In the genomic region with DNA sequence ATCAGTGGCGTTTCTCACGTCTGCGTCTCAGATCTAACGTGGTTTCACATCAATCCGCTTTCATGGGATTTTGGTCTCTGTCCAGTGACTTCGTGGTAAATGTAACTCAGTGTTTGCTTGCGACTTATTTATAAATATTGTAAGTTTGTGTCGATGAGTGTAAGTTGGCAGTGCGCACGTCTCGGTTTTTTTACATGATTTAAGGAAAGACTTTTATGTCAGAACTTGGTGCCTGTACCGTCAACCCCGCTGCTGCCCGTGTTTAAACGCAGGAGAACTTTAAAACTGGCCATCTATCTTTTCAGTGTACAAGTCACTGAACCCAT, we compare ENCODE assay signal across 15 cellular contexts. TPM values are rescaled to one million over a fixed set of nuclear protein-coding genes. Genes with fewer than 3 reads are reported as not detected.
DNase-seq lines count a peak whose midpoint lies in the region; FAIRE-seq and TF ChIP-seq lines count a peak whose summit lies in the region.
"Had no signal": no experiment of that assay in that cellular context is flagged by ENCODE, and none has a peak within 500 bp of the region (broad histone marks: within the 10 kb centered on the region; RNA-seq: fewer than 3 reads in every experiment).

No MANE protein-coding gene starts in this region.

- H3K9me3 Mint-ChIP-seq in T-helper 1 cell treated with Interleukin-12 subunit alpha and Interleukin-12 subunit beta and Interleukin-4 antibody, amounts not matched to agents 30 μg/mL and 1 μg/mL, for 36 hours, result no peaks in the 10 kb centered on the region
- peaks cover 2% of the 10 kb centered on the region for H3K9me3 Mint-ChIP-seq in astrocyte (ENCODE audit: unreplicated experiment)
- H3K9me3 Mint-ChIP-seq in neural crest cell, result peaks cover 2% of the 10 kb centered on the region

- H3K4me2 ChIP-seq in Karpas-422 (ENCODE audit: low read depth, low read length, poor library complexity, severe bottlenecking), result peak overlapping the region; percentile 29
- H3K4me2 ChIP-seq in astrocyte (ENCODE audit: low read length), result peak overlapping the region; percentile 77

- no peak for TF ChIP-seq POLR2A in transverse colon (IDR thresholded peaks at IDR 0.05)

- no peaks in the 10 kb centered on the region for H3K9me3 ChIP-seq in Karpas-422 (ENCODE audit: low read length)
- H3K9me3 ChIP-seq in astrocyte (ENCODE audit: insufficient read depth, low read depth, low read length), result peaks cover 9% of the 10 kb centered on the region
- no peaks in the 10 kb centered on the region for H3K9me3 ChIP-seq in transverse colon
- H3K9me3 ChIP-seq: tibial artery had no signal

- H3K4me3 ChIP-seq in Karpas-422 (ENCODE audit: low read length) (no peak overlapping the region), astrocyte (ENCODE audit: insufficient read depth, low read depth, low read length) (no peak overlapping the region), transverse colon (no peak overlapping the region)

- TF ChIP-seq CTCF in astrocyte (IDR thresholded peaks at IDR 0.05; ENCODE audit: insufficient read depth, low read depth, low read length) (no peak), neural crest cell (conservative IDR thresholded peaks at IDR 0.05) (no peak), transverse colon (IDR thresholded peaks at IDR 0.05) (no peak)

- 95 to 97% methylated on average over 14 to 15 of the region's 15 CpGs for WGBS in transverse colon (ENCODE audit: low coverage in 1 of 2), 2 donors

- peak overlapping the region; percentile 89 for H3K27ac Mint-ChIP-seq in T-helper 1 cell treated with Interleukin-12 subunit alpha and Interleukin-12 subunit beta and Interleukin-4 antibody, amounts not matched to agents 30 μg/mL and 1 μg/mL, for 36 hours
- H3K27ac Mint-ChIP-seq in astrocyte (ENCODE audit: unreplicated experiment) (no peak overlapping the region), neural crest cell (ENCODE audit: unreplicated experiment) (no peak overlapping the region)

- H3K36me3 ChIP-seq in Karpas-422 (ENCODE audit: insufficient read depth, low read length), result peaks cover 4% of the 10 kb centered on the region; the same call in 1 of the 2 replicates
- H3K36me3 ChIP-seq in astrocyte (ENCODE audit: insufficient read depth, low read length), result no peaks in the 10 kb centered on the region
- H3K36me3 ChIP-seq in transverse colon, result no peaks in the 10 kb centered on the region

- H3K4me1 ChIP-seq in Karpas-422 (ENCODE audit: low read length) (peaks cover 21% of the 10 kb centered on the region), astrocyte (ENCODE audit: insufficient read depth, low read length) (peaks cover 14% of the 10 kb centered on the region), transverse colon (peaks cover 24 to 52% (median 47%) of the 10 kb centered on the region in 4 donors)

- no peak for TF ChIP-seq EP300 in transverse colon (IDR thresholded peaks at IDR 0.05; ENCODE audit: low read depth)

- no peak overlapping the region for H3K27ac ChIP-seq in Karpas-422 (ENCODE audit: low read length)
- no peak overlapping the region for H3K27ac ChIP-seq in astrocyte (ENCODE audit: low read depth, low read length)
- no peak overlapping the region for H3K27ac ChIP-seq in transverse colon
- H3K27ac ChIP-seq: tibial artery had no signal

- no peak overlapping the region for H3K9ac ChIP-seq in Karpas-422 (ENCODE audit: low read length)
- H3K9ac ChIP-seq in astrocyte (ENCODE audit: low read length), result no peak overlapping the region

- in situ Hi-C loops in transverse colon (cut with MboI; ENCODE audit: low pct_ligation_motif_present in 1 of 4, low pct_unique_long_range_greater_than_20kb in 1 of 4, low sequenced_read_pairs in 3 of 4), result no loop called here

- FAIRE-seq in astrocyte (lab: Jason Lieb, UNC), result no peak
- FAIRE-seq: islet of Langerhans had no signal

- peaks cover 21% of the 10 kb centered on the region for H3K4me1 Mint-ChIP-seq in T-helper 1 cell treated with Interleukin-12 subunit alpha and Interleukin-12 subunit beta and Interleukin-4 antibody, amounts not matched to agents 30 μg/mL and 1 μg/mL, for 36 hours (ENCODE audit: low read depth)
- peaks cover 13% of the 10 kb centered on the region for H3K4me1 Mint-ChIP-seq in astrocyte (ENCODE audit: low read depth, unreplicated experiment)
- H3K4me1 Mint-ChIP-seq in neural crest cell, result peaks cover 30% of the 10 kb centered on the region

- H3K4me3 Mint-ChIP-seq in T-helper 1 cell treated with Interleukin-12 subunit alpha and Interleukin-12 subunit beta and Interleukin-4 antibody, amounts not matched to agents 30 μg/mL and 1 μg/mL, for 36 hours, result peak overlapping the region; percentile 86
- H3K4me3 Mint-ChIP-seq in astrocyte (ENCODE audit: unreplicated experiment) (peak overlapping the region; percentile 69), neural crest cell (peak overlapping the region; percentile 82)

- intact Hi-C loops in transverse colon (cut with DNase I; ENCODE audit: low total_unique reads), result no loop called here

- H4K20me1 ChIP-seq in Karpas-422 (ENCODE audit: insufficient read depth, low read depth, low read length), result peaks cover 26% of the 10 kb centered on the region; the same call in 1 of the 2 replicates
- peaks cover 40% of the 10 kb centered on the region for H4K20me1 ChIP-seq in astrocyte (ENCODE audit: insufficient read depth, low read length)

- peaks cover 24% of the 10 kb centered on the region for H3K36me3 Mint-ChIP-seq in T-helper 1 cell treated with Interleukin-12 subunit alpha and Interleukin-12 subunit beta and Interleukin-4 antibody, amounts not matched to agents 30 μg/mL and 1 μg/mL, for 36 hours (ENCODE audit: low read depth)
- H3K36me3 Mint-ChIP-seq in astrocyte (ENCODE audit: low read depth, unreplicated experiment) (peaks cover 8% of the 10 kb centered on the region), neural crest cell (ENCODE audit: low read depth) (peaks cover 16% of the 10 kb centered on the region)

- no peaks in the 10 kb centered on the region for H3K27me3 Mint-ChIP-seq in T-helper 1 cell treated with Interleukin-12 subunit alpha and Interleukin-12 subunit beta and Interleukin-4 antibody, amounts not matched to agents 30 μg/mL and 1 μg/mL, for 36 hours (ENCODE audit: low read depth)
- no peaks in the 10 kb centered on the region for H3K27me3 Mint-ChIP-seq in astrocyte (ENCODE audit: low read depth, unreplicated experiment)
- no peaks in the 10 kb centered on the region for H3K27me3 Mint-ChIP-seq in neural crest cell (ENCODE audit: low read depth)

- H3K27me3 ChIP-seq in Karpas-422 (ENCODE audit: low read length), result no peaks in the 10 kb centered on the region
- no peaks in the 10 kb centered on the region for H3K27me3 ChIP-seq in astrocyte (ENCODE audit: insufficient read depth, low read length)
- peaks cover 24% of the 10 kb centered on the region for H3K27me3 ChIP-seq in transverse colon

- H3K79me2 ChIP-seq in Karpas-422 (ENCODE audit: low read length) (peaks cover 39% of the 10 kb centered on the region), astrocyte (ENCODE audit: insufficient read depth, low read length) (peaks cover 58% of the 10 kb centered on the region)

- no peaks in the 10 kb centered on the region for H3K9me2 ChIP-seq in Karpas-422 (replicated peaks; ENCODE audit: insufficient read depth, low read length)

- no peak overlapping the region for H2AFZ ChIP-seq in Karpas-422 (ENCODE audit: low read length)
- H2AFZ ChIP-seq in astrocyte (ENCODE audit: low read depth, low read length), result no peak overlapping the region

- no peak for DNase-seq in T-helper 1 cell
- no peak for DNase-seq in Karpas-422
- no peak for DNase-seq in astrocyte (ENCODE audit: low read depth)
- no peak for DNase-seq in neural crest cell (ENCODE audit: low read depth, low spot score)
- no peak for DNase-seq in transverse colon
- DNase-seq in kidney glomerular epithelial cell (lab: John Stamatoyannopoulos, UW), result no peak
- no peak for DNase-seq in ecto neural progenitor cell (ENCODE audit: low spot score)
- DNase-seq: 8988T, NCI-H1092 treated with DMSO at 0.1 percent for 48 hours, NCI-H226, tibial artery had no signal

RNA-seq across cellular contexts. Expression of a gene that starts 1.5 kb away (rescaled TPM):
- total RNA-seq in Karpas-422 (2014; rRNA removed; shearing (Covaris generic); ENCODE audit: low replicate concordance), result 8.6 and 17.7 TPM in 2 replicates
- 22.4 and 27.5 TPM in 2 replicates for total RNA-seq in astrocyte
- total RNA-seq in neural crest cell, result 39.8 and 41.1 TPM in 2 replicates
- total RNA-seq in transverse colon, result 10 to 100 TPM in 3 of 4 donors, 1 to 10 TPM in 1; 8.5 to 24.9 (median 12.2) TPM

RNA-seq across cellular contexts. Expression of a gene that starts 1.7 kb away (rescaled TPM):
- 25.6 and 42.0 TPM in 2 replicates for total RNA-seq in Karpas-422 (2014; rRNA removed; shearing (Covaris generic); ENCODE audit: low replicate concordance)
- total RNA-seq in astrocyte (175 and 180 TPM in 2 replicates), neural crest cell (76.1 and 93.8 TPM in 2 replicates), transverse colon (100 to 1,000 TPM; 153 to 267 (median 226) TPM)

RNA-seq across cellular contexts. Expression of a gene that starts 13.0 kb away (rescaled TPM):
- 2.2 and 2.5 TPM in 2 replicates for total RNA-seq in Karpas-422 (2014; rRNA removed; shearing (Covaris generic); ENCODE audit: low replicate concordance)
- total RNA-seq in astrocyte (3.9 and 4.7 TPM in 2 replicates), neural crest cell (0.66 and 0.79 TPM in 2 replicates), transverse colon (10 to 100 TPM in 3 of 4 donors, not detected in 1; 11.9 to 52.8 (median 15.7) TPM)
- total RNA-seq: RPMI7951 had no signal

RNA-seq across cellular contexts. Expression of a gene that starts 19.6 kb away (rescaled TPM):
- total RNA-seq in Karpas-422 (2014; rRNA removed; shearing (Covaris generic); ENCODE audit: low replicate concordance), result not detected in 2 replicates
- total RNA-seq in astrocyte (0.34 and 0.41 TPM in 2 replicates), neural crest cell (0.19 and 0.20 TPM in 2 replicates), transverse colon (1 to 10 TPM in 1 of 4 donors, under 1 TPM in 1, not detected in 2; 0.55 to 4.8 TPM)
- total RNA-seq: RPMI7951 had no signal

RNA-seq across cellular contexts. Expression of a gene that starts 27.1 kb away (rescaled TPM):
- total RNA-seq in Karpas-422 (2014; rRNA removed; shearing (Covaris generic); ENCODE audit: low replicate concordance), result 0.30 and 0.90 TPM in 2 replicates
- total RNA-seq in astrocyte, result 0.65 and 0.66 TPM in 2 replicates
- not detected in 2 replicates for total RNA-seq in neural crest cell
- total RNA-seq in transverse colon, result 1 to 10 TPM in 2 of 4 donors, not detected in 2; 3.3 to 7.9 TPM
- total RNA-seq: fibroblast of villous mesenchyme, RPMI7951 had no signal
